Comparison of ENCODE assay signal across 9 cellular contexts in genomic region chr5:172479034-172479783, GRCh38. TPM values are rescaled to one million over a fixed set of nuclear protein-coding genes. Genes with fewer than 3 reads are reported as not detected.
DNase-seq lines count a peak whose midpoint lies in the region; ATAC-seq and TF ChIP-seq lines count a peak whose summit lies in the region.
"Had no signal": no experiment of that assay in that cellular context is flagged by ENCODE, and none has a peak within 500 bp of the region (broad histone marks: within the 10 kb centered on the region; RNA-seq: fewer than 3 reads in every experiment).

No MANE protein-coding gene starts in this region.

- H3K9me3 Mint-ChIP-seq in CD4-positive, CD25-positive, alpha-beta regulatory T cell = peaks cover 0 to 2% (median 0%) of the 10 kb centered on the region in 7 donors
- no peaks in the 10 kb centered on the region for H3K9me3 Mint-ChIP-seq in activated naive CD4-positive, alpha-beta T cell treated with anti-CD3 and anti-CD28 coated beads for 36 hours

- no peaks in the 10 kb centered on the region for H3K79me2 ChIP-seq in Loucy (ENCODE audit: insufficient read depth, low read length)

- H3K27me3 ChIP-seq in CD4-positive, CD25-positive, alpha-beta regulatory T cell (ENCODE audit: control insufficient read depth, insufficient read depth, low read length) = no peaks in the 10 kb centered on the region
- no peaks in the 10 kb centered on the region for H3K27me3 ChIP-seq in Loucy (ENCODE audit: insufficient read depth, low read length, poor library complexity, severe bottlenecking)
- no peaks in the 10 kb centered on the region for H3K27me3 ChIP-seq in gastroesophageal sphincter
- H3K27me3 ChIP-seq in upper lobe of right lung = no peaks in the 10 kb centered on the region

- H4K20me1 ChIP-seq in Loucy (ENCODE audit: insufficient read depth, low read length, poor library complexity, severe bottlenecking) = no peaks in the 10 kb centered on the region

- peak in 2 of 3 donors; percentile 25 to 71 for DNase-seq in CD4-positive, CD25-positive, alpha-beta regulatory T cell
- DNase-seq in RWPE1 (ENCODE audit: low spot score) (peak; percentile 95), occipital lobe (lab: John Stamatoyannopoulos, UW) (peak; percentile 64), upper lobe of right lung (peak; percentile 85)
- DNase-seq in activated naive CD4-positive, alpha-beta T cell treated with anti-CD3 and anti-CD28 coated beads for 36 hours = peak; percentile 83

- TF ChIP-seq EP300 in gastroesophageal sphincter (IDR thresholded peaks at IDR 0.05) = no peak

- 0% methylated on average over 2 to 4 of the region's 21 CpGs for whole genome bisulfite sequencing in gastroesophageal sphincter (ENCODE audit: low coverage in 1 of 2), 2 donors

- H3K4me3 ChIP-seq in CD4-positive, CD25-positive, alpha-beta regulatory T cell (ENCODE audit: low read depth, low read length) = no peak overlapping the region
- H3K4me3 ChIP-seq in Loucy (ENCODE audit: low read length, poor library complexity, severe bottlenecking) (no peak overlapping the region), gastroesophageal sphincter (no peak overlapping the region), upper lobe of right lung (no peak overlapping the region)
- H3K4me3 ChIP-seq: SK-N-MC had no signal

- H3K27ac ChIP-seq in CD4-positive, CD25-positive, alpha-beta regulatory T cell (ENCODE audit: insufficient read depth, low read length, poor library complexity, severe bottlenecking) = no peak overlapping the region
- no peak overlapping the region for H3K27ac ChIP-seq in RWPE1
- peak overlapping the region in 3 of 4 donors; percentile 43 to 64 (median 60) for H3K27ac ChIP-seq in gastroesophageal sphincter
- H3K27ac ChIP-seq in upper lobe of right lung = no peak overlapping the region
- H3K27ac ChIP-seq: SK-N-MC had no signal

- TF ChIP-seq POLR2A in gastroesophageal sphincter (IDR thresholded peaks at IDR 0.05) = no peak

- POLR2A ChIA-PET in RWPE1 (lab: Yijun Ruan, JAX; ENCODE audit: low non-redundant PET) = no interaction called here

- no peaks in the 10 kb centered on the region for H3K36me3 Mint-ChIP-seq in CD4-positive, CD25-positive, alpha-beta regulatory T cell
- H3K36me3 Mint-ChIP-seq in activated naive CD4-positive, alpha-beta T cell treated with anti-CD3 and anti-CD28 coated beads for 36 hours (ENCODE audit: low read depth) = no peaks in the 10 kb centered on the region

- no peaks in the 10 kb centered on the region for H3K4me1 Mint-ChIP-seq in CD4-positive, CD25-positive, alpha-beta regulatory T cell
- H3K4me1 Mint-ChIP-seq in activated naive CD4-positive, alpha-beta T cell treated with anti-CD3 and anti-CD28 coated beads for 36 hours (ENCODE audit: low read depth) = no peaks in the 10 kb centered on the region

- no peaks in the 10 kb centered on the region for H3K9me3 ChIP-seq in CD4-positive, CD25-positive, alpha-beta regulatory T cell (ENCODE audit: control insufficient read depth in 2 of 2, low read length in 2 of 2)
- H3K9me3 ChIP-seq in Loucy (ENCODE audit: insufficient read depth, low read depth, low read length) (no peaks in the 10 kb centered on the region), gastroesophageal sphincter (no peaks in the 10 kb centered on the region), upper lobe of right lung (no peaks in the 10 kb centered on the region)

- H3K9me2 ChIP-seq in Loucy (replicated peaks; ENCODE audit: low read depth, low read length) = no peaks in the 10 kb centered on the region

- peak in 1 of 2 donors; percentile 69 for ATAC-seq in CD4-positive, CD25-positive, alpha-beta regulatory T cell (ENCODE audit: low read depth in 2 of 2)
- ATAC-seq in GM19468 (IDR thresholded peaks at IDR 0.05; ENCODE audit: extremely low read depth, unreplicated experiment) (peak; percentile 71), gastroesophageal sphincter (peak; percentile 89), upper lobe of right lung (peak; percentile 99)

- H3K4me3 Mint-ChIP-seq in CD4-positive, CD25-positive, alpha-beta regulatory T cell = no peak overlapping the region
- no peak overlapping the region for H3K4me3 Mint-ChIP-seq in activated naive CD4-positive, alpha-beta T cell treated with anti-CD3 and anti-CD28 coated beads for 36 hours

- no peaks in the 10 kb centered on the region for H3F3A ChIP-seq in Loucy (ENCODE audit: low read depth)

- CTCF ChIA-PET in RWPE1 (lab: Yijun Ruan, JAX) = interaction anchor here (0.6 to 3.9 kb wide), 24 partner anchors 9 to 1782 kb away, joined by 3 to 63 read pairs (median 3); partner anchors contain the start of gene NEURL1B
- CTCF ChIA-PET in activated naive CD4-positive, alpha-beta T cell treated with anti-CD3 and anti-CD28 coated beads for 36 hours (lab: Charles Lee) = interaction anchor here (0.8 to 1.1 kb wide), 7 partner anchors 11 to 242 kb away, joined by 3 to 11 read pairs (median 4); no protein-coding TSS in a partner anchor

- peaks cover 11% of the 10 kb centered on the region for H3K27me3 Mint-ChIP-seq in CD4-positive, CD25-positive, alpha-beta regulatory T cell
- no peaks in the 10 kb centered on the region for H3K27me3 Mint-ChIP-seq in activated naive CD4-positive, alpha-beta T cell treated with anti-CD3 and anti-CD28 coated beads for 36 hours (ENCODE audit: low read depth)

- no peak overlapping the region for H2AFZ ChIP-seq in Loucy (ENCODE audit: low read length)

- H3K36me3 ChIP-seq in CD4-positive, CD25-positive, alpha-beta regulatory T cell (ENCODE audit: control insufficient read depth, insufficient read depth, low read length) = no peaks in the 10 kb centered on the region
- no peaks in the 10 kb centered on the region for H3K36me3 ChIP-seq in Loucy (ENCODE audit: insufficient read depth, low read length)
- H3K36me3 ChIP-seq in gastroesophageal sphincter = no peaks in the 10 kb centered on the region
- no peaks in the 10 kb centered on the region for H3K36me3 ChIP-seq in upper lobe of right lung

- no peaks in the 10 kb centered on the region for H3K4me1 ChIP-seq in CD4-positive, CD25-positive, alpha-beta regulatory T cell (ENCODE audit: control insufficient read depth, insufficient read depth, low read length, poor library complexity, severe bottlenecking)
- no peaks in the 10 kb centered on the region for H3K4me1 ChIP-seq in Loucy (ENCODE audit: insufficient read depth, low read length, poor library complexity, severe bottlenecking)
- peaks cover 0 to 9% (median 7%) of the 10 kb centered on the region in 3 donors for H3K4me1 ChIP-seq in gastroesophageal sphincter
- no peaks in the 10 kb centered on the region for H3K4me1 ChIP-seq in upper lobe of right lung

- intact Hi-C loops in activated naive CD4-positive, alpha-beta T cell treated with anti-CD3 and anti-CD28 coated beads for 36 hours (cut with micrococcal nuclease) = loop anchor here (1.0 to 10.0 kb wide), 2 partner anchors 218 to 456 kb away; no protein-coding TSS in a partner anchor
- intact Hi-C loops in upper lobe of right lung (cut with DNase I) = loop anchor here (10.0 kb wide), 1 partner anchor 456 kb away; no protein-coding TSS in a partner anchor

- H3K4me2 ChIP-seq in Loucy (ENCODE audit: low read depth, low read length, poor library complexity, severe bottlenecking) = no peak overlapping the region

- no peak overlapping the region for H3K27ac Mint-ChIP-seq in CD4-positive, CD25-positive, alpha-beta regulatory T cell
- no peak overlapping the region for H3K27ac Mint-ChIP-seq in activated naive CD4-positive, alpha-beta T cell treated with anti-CD3 and anti-CD28 coated beads for 36 hours

- H3K9ac ChIP-seq in Loucy (ENCODE audit: low read depth, low read length, poor library complexity, severe bottlenecking) = no peak overlapping the region

- TF ChIP-seq CTCF in Loucy (conservative IDR thresholded peaks at IDR 0.05; ENCODE audit: low read length) (peak; percentile 74), RWPE1 (conservative IDR thresholded peaks at IDR 0.05; ENCODE audit: low read depth) (peak; percentile 88), gastroesophageal sphincter (IDR thresholded peaks at IDR 0.05) (peak; percentile 85 to 100 (median 93)), upper lobe of right lung (IDR thresholded peaks at IDR 0.05) (peak; percentile 78)

RNA-seq across cellular contexts. Expression of gene SH3PXD2B, which starts 24.9 kb away (rescaled TPM):
- 0.10 TPM for total RNA-seq in CD4-positive, CD25-positive, alpha-beta regulatory T cell
- not detected for polyA plus RNA-seq in CD4-positive, CD25-positive, alpha-beta regulatory T cell
- 1 to 10 TPM; 1.1 to 1.3 TPM for total RNA-seq in activated naive CD4-positive, alpha-beta T cell treated with anti-CD3 and anti-CD28 coated beads for 36 hours
- total RNA-seq in gastroesophageal sphincter = 10 to 100 TPM; 40.2 to 80.9 (median 56.0) TPM
- total RNA-seq in occipital lobe = 17.6 TPM
- 46.2 TPM for total RNA-seq in upper lobe of right lung

Comparison
In these comparisons a context has a peak if more than half of its experiments do, and no peak if none do; other contexts are left out.
1. H3K27ac ChIP-seq: peak in gastroesophageal sphincter (3 of 4); none in CD4-positive, CD25-positive, alpha-beta regulatory T cell (single experiment), RWPE1 (single experiment) and upper lobe of right lung (single experiment).
2. Peak in every context shown above with its lines, with median percentiles within 50 percentile points of each other: DNase-seq and CTCF ChIP-seq.